In genomic region chr22:20218320-20218872, GRCh38 we compare ENCODE assay signal across 1 cellular context.
TF ChIP-seq lines count a peak whose summit lies in the region.

No MANE protein-coding gene starts in this region.

TF ChIP-seq in K562, 482 proteins besides CTCF, POLR2A, EP300 and RAD21 (continued from another document and continues in another):
- TF ChIP-seq ESRRB (CRISPR knock-in tag; IDR thresholded peaks at IDR 0.05; ENCODE audit: borderline replicate concordance) (no peak), NR4A1 (CRISPR knock-in tag; IDR thresholded peaks at IDR 0.05) (no peak), NR4A1 (tag; IDR thresholded peaks at IDR 0.05) (no peak), NCOA2 (IDR thresholded peaks at IDR 0.05; ENCODE audit: partially characterized antibody in 2 of 2) (no peak), RB1 (IDR thresholded peaks at IDR 0.05; ENCODE audit: low read depth) (0 out of 2 replicates have a peak, but pooled peaks have one; percentile 16), TSC22D4 (tag; IDR thresholded peaks at IDR 0.05) (no peak), ZNF512 (tag; IDR thresholded peaks at IDR 0.05) (no peak), ZNF175 (CRISPR knock-in tag; IDR thresholded peaks at IDR 0.05; ENCODE audit: low read depth) (no peak), FOXM1 (IDR thresholded peaks at IDR 0.05; ENCODE audit: low read depth) (no peak), FOXM1 (CRISPR knock-in tag; IDR thresholded peaks at IDR 0.05; ENCODE audit: low read depth) (no peak), FIP1L1 (IDR thresholded peaks at IDR 0.05; ENCODE audit: low read depth, low read length, poor library complexity, severe bottlenecking) (no peak), KDM5B (IDR thresholded peaks at IDR 0.05; ENCODE audit: insufficient replicate concordance, low read depth, low read length) (no peak), TCF3 (CRISPR knock-in tag; IDR thresholded peaks at IDR 0.05) (no peak), MTA2 (IDR thresholded peaks at IDR 0.05; ENCODE audit: low read depth) (no peak), NEUROD1 (IDR thresholded peaks at IDR 0.05; ENCODE audit: borderline replicate concordance, low read depth, low read length, partially characterized antibody) (no peak), RFX5 (IDR thresholded peaks at IDR 0.05; ENCODE audit: low read depth, low read length) (no peak), SRSF7 (optimal IDR thresholded peaks at IDR 0.05; ENCODE audit: low read depth, low read length) (no peak), FOXO4 (CRISPR knock-in tag; IDR thresholded peaks at IDR 0.05) (no peak), PHF21A (IDR thresholded peaks at IDR 0.05; ENCODE audit: borderline replicate concordance, low read depth) (no peak), RCOR1 (IDR thresholded peaks at IDR 0.05; ENCODE audit: borderline replicate concordance in 1 of 2, low read depth in 2 of 2, low read length in 2 of 2) (no peak), TAF7 (tag; IDR thresholded peaks at IDR 0.05) (no peak), TEAD4 (IDR thresholded peaks at IDR 0.05; ENCODE audit: low read length) (no peak), TEAD4 (CRISPR knock-in tag; IDR thresholded peaks at IDR 0.05; ENCODE audit: borderline replicate concordance) (peak; percentile 75; the same call in 1 of the 2 replicates), TEAD1 (CRISPR knock-in tag; IDR thresholded peaks at IDR 0.05) (no peak), SRSF9 (IDR thresholded peaks at IDR 0.05; ENCODE audit: borderline replicate concordance, low read depth, low read length) (no peak), STAT5B (CRISPR knock-in tag; IDR thresholded peaks at IDR 0.05) (no peak), SREBF1 (IDR thresholded peaks at IDR 0.05; ENCODE audit: borderline replicate concordance, low read depth, low read length) (no peak), HOXB6 (CRISPR knock-in tag; IDR thresholded peaks at IDR 0.05; ENCODE audit: borderline replicate concordance) (no peak), CSDE1 (IDR thresholded peaks at IDR 0.05) (no peak), NFE2L1 (tag; IDR thresholded peaks at IDR 0.05; ENCODE audit: borderline replicate concordance, low read depth) (no peak), MAFK (IDR thresholded peaks at IDR 0.05; ENCODE audit: low read length) (no peak), DACH1 (IDR thresholded peaks at IDR 0.05; ENCODE audit: partially characterized antibody) (no peak), TGIF2 (CRISPR knock-in tag; IDR thresholded peaks at IDR 0.05) (no peak), HDAC3 (IDR thresholded peaks at IDR 0.05; ENCODE audit: borderline replicate concordance, partially characterized antibody) (no peak), ZNF212 (CRISPR knock-in tag; IDR thresholded peaks at IDR 0.05) (no peak), HDAC6 (IDR thresholded peaks at IDR 0.05; ENCODE audit: low read depth, low read length) (peak; percentile 7; the same call in 1 of the 2 replicates), ETS1 (conservative IDR thresholded peaks at IDR 0.05; ENCODE audit: control insufficient read depth, low read depth, low read length) (0 out of 2 replicates have a peak, but pooled peaks have one; percentile 36), MCM7 (IDR thresholded peaks at IDR 0.05) (0 out of 4 replicates have a peak, but pooled peaks of 1 of the 2 experiments have one; percentile 45), TFAM (CRISPR knock-in tag; conservative IDR thresholded peaks at IDR 0.05) (no peak), CBX1 (IDR thresholded peaks at IDR 0.05; ENCODE audit: low read depth) (no peak), FOS (IDR thresholded peaks at IDR 0.05; ENCODE audit: extremely low read depth, insufficient read length) (no peak)
- TF ChIP-seq, protein P1, sequence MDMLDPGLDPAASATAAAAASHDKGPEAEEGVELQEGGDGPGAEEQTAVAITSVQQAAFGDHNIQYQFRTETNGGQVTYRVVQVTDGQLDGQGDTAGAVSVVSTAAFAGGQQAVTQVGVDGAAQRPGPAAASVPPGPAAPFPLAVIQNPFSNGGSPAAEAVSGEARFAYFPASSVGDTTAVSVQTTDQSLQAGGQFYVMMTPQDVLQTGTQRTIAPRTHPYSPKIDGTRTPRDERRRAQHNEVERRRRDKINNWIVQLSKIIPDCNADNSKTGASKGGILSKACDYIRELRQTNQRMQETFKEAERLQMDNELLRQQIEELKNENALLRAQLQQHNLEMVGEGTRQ (CRISPR knock-in tag; IDR thresholded peaks at IDR 0.05) = 0 out of 2 replicates have a peak, but pooled peaks have one; percentile 5
- TF ChIP-seq, protein P2, sequence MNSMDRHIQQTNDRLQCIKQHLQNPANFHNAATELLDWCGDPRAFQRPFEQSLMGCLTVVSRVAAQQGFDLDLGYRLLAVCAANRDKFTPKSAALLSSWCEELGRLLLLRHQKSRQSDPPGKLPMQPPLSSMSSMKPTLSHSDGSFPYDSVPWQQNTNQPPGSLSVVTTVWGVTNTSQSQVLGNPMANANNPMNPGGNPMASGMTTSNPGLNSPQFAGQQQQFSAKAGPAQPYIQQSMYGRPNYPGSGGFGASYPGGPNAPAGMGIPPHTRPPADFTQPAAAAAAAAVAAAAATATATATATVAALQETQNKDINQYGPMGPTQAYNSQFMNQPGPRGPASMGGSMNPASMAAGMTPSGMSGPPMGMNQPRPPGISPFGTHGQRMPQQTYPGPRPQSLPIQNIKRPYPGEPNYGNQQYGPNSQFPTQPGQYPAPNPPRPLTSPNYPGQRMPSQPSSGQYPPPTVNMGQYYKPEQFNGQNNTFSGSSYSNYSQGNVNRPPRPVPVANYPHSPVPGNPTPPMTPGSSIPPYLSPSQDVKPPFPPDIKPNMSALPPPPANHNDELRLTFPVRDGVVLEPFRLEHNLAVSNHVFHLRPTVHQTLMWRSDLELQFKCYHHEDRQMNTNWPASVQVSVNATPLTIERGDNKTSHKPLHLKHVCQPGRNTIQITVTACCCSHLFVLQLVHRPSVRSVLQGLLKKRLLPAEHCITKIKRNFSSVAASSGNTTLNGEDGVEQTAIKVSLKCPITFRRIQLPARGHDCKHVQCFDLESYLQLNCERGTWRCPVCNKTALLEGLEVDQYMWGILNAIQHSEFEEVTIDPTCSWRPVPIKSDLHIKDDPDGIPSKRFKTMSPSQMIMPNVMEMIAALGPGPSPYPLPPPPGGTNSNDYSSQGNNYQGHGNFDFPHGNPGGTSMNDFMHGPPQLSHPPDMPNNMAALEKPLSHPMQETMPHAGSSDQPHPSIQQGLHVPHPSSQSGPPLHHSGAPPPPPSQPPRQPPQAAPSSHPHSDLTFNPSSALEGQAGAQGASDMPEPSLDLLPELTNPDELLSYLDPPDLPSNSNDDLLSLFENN (IDR thresholded peaks at IDR 0.05; ENCODE audit: low read depth in 2 of 2, low read length in 2 of 2) = no peak
- TF ChIP-seq, protein P3, sequence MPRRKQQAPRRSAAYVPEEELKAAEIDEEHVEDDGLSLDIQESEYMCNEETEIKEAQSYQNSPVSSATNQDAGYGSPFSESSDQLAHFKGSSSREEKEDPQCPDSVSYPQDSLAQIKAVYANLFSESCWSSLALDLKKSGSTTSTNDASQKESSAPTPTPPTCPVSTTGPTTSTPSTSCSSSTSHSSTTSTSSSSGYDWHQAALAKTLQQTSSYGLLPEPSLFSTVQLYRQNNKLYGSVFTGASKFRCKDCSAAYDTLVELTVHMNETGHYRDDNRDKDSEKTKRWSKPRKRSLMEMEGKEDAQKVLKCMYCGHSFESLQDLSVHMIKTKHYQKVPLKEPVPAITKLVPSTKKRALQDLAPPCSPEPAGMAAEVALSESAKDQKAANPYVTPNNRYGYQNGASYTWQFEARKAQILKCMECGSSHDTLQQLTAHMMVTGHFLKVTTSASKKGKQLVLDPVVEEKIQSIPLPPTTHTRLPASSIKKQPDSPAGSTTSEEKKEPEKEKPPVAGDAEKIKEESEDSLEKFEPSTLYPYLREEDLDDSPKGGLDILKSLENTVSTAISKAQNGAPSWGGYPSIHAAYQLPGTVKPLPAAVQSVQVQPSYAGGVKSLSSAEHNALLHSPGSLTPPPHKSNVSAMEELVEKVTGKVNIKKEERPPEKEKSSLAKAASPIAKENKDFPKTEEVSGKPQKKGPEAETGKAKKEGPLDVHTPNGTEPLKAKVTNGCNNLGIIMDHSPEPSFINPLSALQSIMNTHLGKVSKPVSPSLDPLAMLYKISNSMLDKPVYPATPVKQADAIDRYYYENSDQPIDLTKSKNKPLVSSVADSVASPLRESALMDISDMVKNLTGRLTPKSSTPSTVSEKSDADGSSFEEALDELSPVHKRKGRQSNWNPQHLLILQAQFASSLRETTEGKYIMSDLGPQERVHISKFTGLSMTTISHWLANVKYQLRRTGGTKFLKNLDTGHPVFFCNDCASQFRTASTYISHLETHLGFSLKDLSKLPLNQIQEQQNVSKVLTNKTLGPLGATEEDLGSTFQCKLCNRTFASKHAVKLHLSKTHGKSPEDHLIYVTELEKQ (CRISPR knock-in tag; IDR thresholded peaks at IDR 0.05) = no peak
- TF ChIP-seq, protein P4, sequence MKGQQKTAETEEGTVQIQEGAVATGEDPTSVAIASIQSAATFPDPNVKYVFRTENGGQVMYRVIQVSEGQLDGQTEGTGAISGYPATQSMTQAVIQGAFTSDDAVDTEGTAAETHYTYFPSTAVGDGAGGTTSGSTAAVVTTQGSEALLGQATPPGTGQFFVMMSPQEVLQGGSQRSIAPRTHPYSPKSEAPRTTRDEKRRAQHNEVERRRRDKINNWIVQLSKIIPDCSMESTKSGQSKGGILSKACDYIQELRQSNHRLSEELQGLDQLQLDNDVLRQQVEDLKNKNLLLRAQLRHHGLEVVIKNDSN (CRISPR knock-in tag; IDR thresholded peaks at IDR 0.05) = peak; percentile 36; the same call in 1 of the 2 replicates
